ENCODE assay signal across 29 cellular contexts in the genomic region with DNA sequence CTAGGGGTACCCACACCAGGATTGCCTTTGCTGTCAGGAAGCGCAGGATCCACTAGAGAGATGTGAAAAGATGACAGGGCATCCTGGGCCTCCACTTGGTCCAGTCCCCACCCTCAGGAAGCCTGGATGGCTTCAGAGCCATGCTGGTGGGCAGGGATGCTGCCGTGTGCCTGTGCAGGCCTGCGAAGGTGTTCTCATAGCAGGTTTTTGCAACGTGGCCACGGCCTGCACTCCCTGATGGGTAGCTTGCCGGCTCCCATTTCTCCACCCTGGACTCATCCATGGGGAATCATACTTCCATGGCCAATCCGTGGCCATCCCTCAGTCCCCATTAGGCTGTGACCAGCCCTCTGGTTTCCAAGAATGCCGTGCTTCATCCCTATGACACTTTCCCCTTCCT. TPM values are rescaled to one million over a fixed set of nuclear protein-coding genes. Genes with fewer than 3 reads are reported as not detected.
"Had no signal": no experiment of that assay in that cellular context is flagged by ENCODE, and none has a peak within 500 bp of the region (broad histone marks: within the 10 kb centered on the region; RNA-seq: fewer than 3 reads in every experiment).

No MANE protein-coding gene starts in this region.

- ATAC-seq: effector memory CD8-positive, alpha-beta T cell; esophagus mucosa; gastrocnemius medialis; heart right ventricle; left cardiac atrium; left lung; left ventricle myocardium superior; lower lobe of right lung had no signal

- FAIRE-seq: endometrium, islet of Langerhans, keratinocyte had no signal

- H3K27ac ChIP-seq: colonic mucosa, epithelial cell of prostate, esophagus squamous epithelium, gastrocnemius medialis, heart right ventricle, left lung, lower lobe of right lung had no signal

- H3K36me3 ChIP-seq: colonic mucosa, esophagus squamous epithelium, gastrocnemius medialis, heart right ventricle, left lung, lower lobe of right lung had no signal

- H3K4me3 Mint-ChIP-seq: dendritic cell treated with granulocyte-macrophage colony-stimulating factor and Interleukin-4, amounts not matched to agents 40 ng/mL and 50 ng/mL, for 4 days; effector memory CD8-positive, alpha-beta T cell; endodermal cell had no signal

- H3K9me3 ChIP-seq: colonic mucosa, esophagus squamous epithelium, gastrocnemius medialis, heart right ventricle, left lung, lower lobe of right lung had no signal

- H3K4me3 ChIP-seq: colonic mucosa, esophagus squamous epithelium, gastrocnemius medialis, heart right ventricle, left lung, lower lobe of right lung had no signal

- DNase-seq: colonic mucosa; cortex of kidney; effector CD8-positive, alpha-beta T cell; effector memory CD8-positive, alpha-beta T cell; endodermal cell; erythroblast; esophagus squamous epithelium; foreskin melanocyte; gastrocnemius medialis; glutamatergic neuron; head of caudate nucleus; heart right ventricle; hippocampal formation; left cardiac atrium; left ventricle myocardium superior; lower lobe of right lung; mesenchymal stem cell; midbrain had no signal

- H3K27me3 ChIP-seq: colonic mucosa, gastrocnemius medialis, heart right ventricle, left lung had no signal

- H3K4me1 ChIP-seq: colonic mucosa, gastrocnemius medialis, left lung had no signal

- H3K27ac Mint-ChIP-seq: dendritic cell treated with granulocyte-macrophage colony-stimulating factor and Interleukin-4, amounts not matched to agents 40 ng/mL and 50 ng/mL, for 4 days; effector memory CD8-positive, alpha-beta T cell; endodermal cell had no signal

- H3K27me3 Mint-ChIP-seq: dendritic cell treated with granulocyte-macrophage colony-stimulating factor and Interleukin-4, amounts not matched to agents 40 ng/mL and 50 ng/mL, for 4 days had no signal

- H3K9me3 Mint-ChIP-seq: dendritic cell treated with granulocyte-macrophage colony-stimulating factor and Interleukin-4, amounts not matched to agents 40 ng/mL and 50 ng/mL, for 4 days; effector memory CD8-positive, alpha-beta T cell; endodermal cell had no signal

RNA-seq across cellular contexts. Expression of gene CNTN2, which starts 34.1 kb away (rescaled TPM):
- total RNA-seq: dermis microvascular lymphatic vessel endothelial cell, gastrocnemius medialis, glomerular endothelial cell, kidney epithelial cell, left lung, lower lobe of right lung, lung microvascular endothelial cell had no signal
- polyA plus RNA-seq: keratinocyte had no signal
